In the genomic region with DNA sequence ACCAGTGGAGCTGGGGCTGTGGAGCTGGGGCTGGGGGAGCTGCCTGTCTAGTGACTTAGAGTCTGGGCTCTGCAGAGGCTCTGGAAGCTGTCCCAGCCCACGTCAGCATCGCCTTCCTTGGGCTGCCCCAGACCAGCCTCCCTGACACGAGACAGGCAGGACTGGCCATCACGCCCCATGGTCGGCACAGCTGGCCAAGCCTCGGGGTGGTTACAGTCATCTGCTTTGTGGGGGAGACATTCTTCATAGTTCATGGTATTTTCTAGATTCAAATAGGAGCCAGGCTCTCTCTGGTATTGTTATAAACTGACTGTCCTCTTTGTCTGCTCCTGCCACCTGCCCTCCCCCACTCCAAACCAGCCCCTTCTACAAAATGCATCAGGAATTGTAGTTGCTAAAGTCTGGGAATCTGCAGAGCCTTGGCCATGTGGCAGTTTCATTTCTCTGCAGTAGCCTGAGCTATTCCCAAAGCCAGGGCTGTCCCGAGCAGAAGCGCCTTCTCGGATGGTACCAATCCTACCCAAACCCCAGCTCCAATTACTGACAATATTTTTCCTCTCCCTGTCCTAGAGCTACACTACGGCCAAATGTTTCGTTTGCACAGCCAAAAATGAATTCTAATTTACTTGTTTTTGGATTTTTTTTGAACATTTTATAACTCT, we compare ENCODE assay signal across 2 cellular contexts.
TF ChIP-seq lines count a peak whose summit lies in the region.

No MANE protein-coding gene starts in this region.

TF ChIP-seq in SK-N-SH, 30 proteins besides CTCF, POLR2A, EP300 and RAD21 (continued from another document):
- TF ChIP-seq, protein P1, sequence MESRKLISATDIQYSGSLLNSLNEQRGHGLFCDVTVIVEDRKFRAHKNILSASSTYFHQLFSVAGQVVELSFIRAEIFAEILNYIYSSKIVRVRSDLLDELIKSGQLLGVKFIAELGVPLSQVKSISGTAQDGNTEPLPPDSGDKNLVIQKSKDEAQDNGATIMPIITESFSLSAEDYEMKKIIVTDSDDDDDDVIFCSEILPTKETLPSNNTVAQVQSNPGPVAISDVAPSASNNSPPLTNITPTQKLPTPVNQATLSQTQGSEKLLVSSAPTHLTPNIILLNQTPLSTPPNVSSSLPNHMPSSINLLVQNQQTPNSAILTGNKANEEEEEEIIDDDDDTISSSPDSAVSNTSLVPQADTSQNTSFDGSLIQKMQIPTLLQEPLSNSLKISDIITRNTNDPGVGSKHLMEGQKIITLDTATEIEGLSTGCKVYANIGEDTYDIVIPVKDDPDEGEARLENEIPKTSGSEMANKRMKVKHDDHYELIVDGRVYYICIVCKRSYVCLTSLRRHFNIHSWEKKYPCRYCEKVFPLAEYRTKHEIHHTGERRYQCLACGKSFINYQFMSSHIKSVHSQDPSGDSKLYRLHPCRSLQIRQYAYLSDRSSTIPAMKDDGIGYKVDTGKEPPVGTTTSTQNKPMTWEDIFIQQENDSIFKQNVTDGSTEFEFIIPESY (IDR thresholded peaks at IDR 0.05; ENCODE audit: borderline replicate concordance, low read depth) = no peak
- no peak for TF ChIP-seq SMC3 (IDR thresholded peaks at IDR 0.05; ENCODE audit: low read depth, low read length)
- no peak for TF ChIP-seq GABPA (IDR thresholded peaks at IDR 0.05; ENCODE audit: low read depth)
- TF ChIP-seq FOXM1 (IDR thresholded peaks at IDR 0.05; ENCODE audit: low read depth) = no peak
- TF ChIP-seq FOXJ3 (CRISPR knock-in tag; IDR thresholded peaks at IDR 0.05) = no peak
- no peak for TF ChIP-seq RCOR1 (IDR thresholded peaks at IDR 0.05; ENCODE audit: low read length)
- no peak for TF ChIP-seq EZH2phosphoT487 (IDR thresholded peaks at IDR 0.05; ENCODE audit: borderline replicate concordance, low read depth)
- no peak for TF ChIP-seq MXI1 (IDR thresholded peaks at IDR 0.05; ENCODE audit: low read depth, low read length)
- TF ChIP-seq GATA2 (CRISPR knock-in tag; IDR thresholded peaks at IDR 0.05) = no peak
- TF ChIP-seq NRF1 (IDR thresholded peaks at IDR 0.05; ENCODE audit: low read depth, low read length) = no peak
- TF ChIP-seq, protein P2, sequence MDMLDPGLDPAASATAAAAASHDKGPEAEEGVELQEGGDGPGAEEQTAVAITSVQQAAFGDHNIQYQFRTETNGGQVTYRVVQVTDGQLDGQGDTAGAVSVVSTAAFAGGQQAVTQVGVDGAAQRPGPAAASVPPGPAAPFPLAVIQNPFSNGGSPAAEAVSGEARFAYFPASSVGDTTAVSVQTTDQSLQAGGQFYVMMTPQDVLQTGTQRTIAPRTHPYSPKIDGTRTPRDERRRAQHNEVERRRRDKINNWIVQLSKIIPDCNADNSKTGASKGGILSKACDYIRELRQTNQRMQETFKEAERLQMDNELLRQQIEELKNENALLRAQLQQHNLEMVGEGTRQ (IDR thresholded peaks at IDR 0.05; ENCODE audit: borderline replicate concordance, low read depth, low read length) = no peak
- TF ChIP-seq, protein P3, sequence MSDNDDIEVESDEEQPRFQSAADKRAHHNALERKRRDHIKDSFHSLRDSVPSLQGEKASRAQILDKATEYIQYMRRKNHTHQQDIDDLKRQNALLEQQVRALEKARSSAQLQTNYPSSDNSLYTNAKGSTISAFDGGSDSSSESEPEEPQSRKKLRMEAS (IDR thresholded peaks at IDR 0.05; ENCODE audit: low read depth) = no peak

TF ChIP-seq in SK-N-SH treated with all-trans-retinoic acid at 6 μM for 48 hours, 23 proteins besides CTCF, POLR2A, EP300 and RAD21:
- TF ChIP-seq POU6F1 (CRISPR knock-in tag; IDR thresholded peaks at IDR 0.05; ENCODE audit: borderline replicate concordance, low read depth) = no peak
- TF ChIP-seq RARB (CRISPR knock-in tag; IDR thresholded peaks at IDR 0.05) = no peak
- TF ChIP-seq BACH2 (CRISPR knock-in tag; IDR thresholded peaks at IDR 0.05; ENCODE audit: borderline replicate concordance) = no peak
- TF ChIP-seq SNAI2 (CRISPR knock-in tag; IDR thresholded peaks at IDR 0.05) = no peak
- TF ChIP-seq, protein P4, sequence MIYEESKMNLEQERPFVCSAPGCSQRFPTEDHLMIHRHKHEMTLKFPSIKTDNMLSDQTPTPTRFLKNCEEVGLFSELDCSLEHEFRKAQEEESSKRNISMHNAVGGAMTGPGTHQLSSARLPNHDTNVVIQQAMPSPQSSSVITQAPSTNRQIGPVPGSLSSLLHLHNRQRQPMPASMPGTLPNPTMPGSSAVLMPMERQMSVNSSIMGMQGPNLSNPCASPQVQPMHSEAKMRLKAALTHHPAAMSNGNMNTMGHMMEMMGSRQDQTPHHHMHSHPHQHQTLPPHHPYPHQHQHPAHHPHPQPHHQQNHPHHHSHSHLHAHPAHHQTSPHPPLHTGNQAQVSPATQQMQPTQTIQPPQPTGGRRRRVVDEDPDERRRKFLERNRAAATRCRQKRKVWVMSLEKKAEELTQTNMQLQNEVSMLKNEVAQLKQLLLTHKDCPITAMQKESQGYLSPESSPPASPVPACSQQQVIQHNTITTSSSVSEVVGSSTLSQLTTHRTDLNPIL (CRISPR knock-in tag; IDR thresholded peaks at IDR 0.05; ENCODE audit: low read depth) = no peak
- no peak for TF ChIP-seq TSHZ2 (CRISPR knock-in tag; IDR thresholded peaks at IDR 0.05)
- no peak for TF ChIP-seq ZFP3 (CRISPR knock-in tag; IDR thresholded peaks at IDR 0.05)
- TF ChIP-seq, protein P5, sequence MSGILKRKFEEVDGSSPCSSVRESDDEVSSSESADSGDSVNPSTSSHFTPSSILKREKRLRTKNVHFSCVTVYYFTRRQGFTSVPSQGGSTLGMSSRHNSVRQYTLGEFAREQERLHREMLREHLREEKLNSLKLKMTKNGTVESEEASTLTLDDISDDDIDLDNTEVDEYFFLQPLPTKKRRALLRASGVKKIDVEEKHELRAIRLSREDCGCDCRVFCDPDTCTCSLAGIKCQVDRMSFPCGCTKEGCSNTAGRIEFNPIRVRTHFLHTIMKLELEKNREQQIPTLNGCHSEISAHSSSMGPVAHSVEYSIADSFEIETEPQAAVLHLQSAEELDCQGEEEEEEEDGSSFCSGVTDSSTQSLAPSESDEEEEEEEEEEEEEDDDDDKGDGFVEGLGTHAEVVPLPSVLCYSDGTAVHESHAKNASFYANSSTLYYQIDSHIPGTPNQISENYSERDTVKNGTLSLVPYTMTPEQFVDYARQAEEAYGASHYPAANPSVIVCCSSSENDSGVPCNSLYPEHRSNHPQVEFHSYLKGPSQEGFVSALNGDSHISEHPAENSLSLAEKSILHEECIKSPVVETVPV (CRISPR knock-in tag; IDR thresholded peaks at IDR 0.05) = no peak
- TF ChIP-seq PATZ1 (CRISPR knock-in tag; IDR thresholded peaks at IDR 0.05; ENCODE audit: borderline replicate concordance) = no peak
- TF ChIP-seq ZNF565 (CRISPR knock-in tag; conservative IDR thresholded peaks at IDR 0.05; ENCODE audit: low read depth) = no peak
